10 cellular contexts compared by ENCODE assay signal in the genomic region with DNA sequence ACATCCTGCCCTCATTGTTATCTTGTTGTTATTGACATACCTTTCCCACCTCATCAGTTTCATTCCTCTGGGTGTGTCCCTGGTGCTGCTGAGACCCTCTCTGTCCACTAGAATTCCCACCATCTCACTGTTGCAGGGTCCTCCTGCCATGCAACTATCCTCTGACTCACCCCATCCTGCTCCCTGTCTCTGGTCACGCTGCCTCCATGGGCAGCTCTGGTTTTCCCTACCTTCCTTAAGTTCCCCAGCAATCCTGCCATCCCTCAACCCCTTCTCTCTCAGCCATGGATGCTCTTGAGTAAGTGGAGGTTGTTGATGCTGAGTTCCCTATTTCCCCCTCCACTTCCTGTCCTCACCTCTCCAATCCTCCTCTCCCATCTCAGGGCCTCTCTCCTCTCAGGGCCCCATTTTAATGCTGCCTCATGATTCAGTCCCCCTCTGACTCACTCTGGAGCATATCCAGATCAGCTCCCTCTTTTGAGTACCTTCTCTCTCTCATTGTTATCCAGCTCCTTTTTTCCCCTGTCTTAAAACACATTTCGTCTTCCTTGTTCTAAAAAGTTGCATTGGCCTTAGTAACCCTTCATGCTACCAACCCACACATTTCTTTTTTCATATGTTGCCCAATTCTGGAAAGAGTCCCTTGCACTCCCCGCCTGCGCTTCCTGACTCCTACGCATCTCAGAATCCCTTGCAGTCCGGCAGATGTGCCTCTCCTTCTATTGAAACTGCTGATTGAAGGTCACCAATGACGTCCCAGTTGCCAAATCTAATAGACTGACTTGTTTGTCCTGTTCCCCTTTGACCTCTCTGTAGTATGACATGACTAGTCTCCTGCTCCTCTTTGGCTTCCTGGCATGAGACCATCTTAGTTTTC.
DNase-seq lines count a peak whose midpoint lies in the region; ATAC-seq and TF ChIP-seq lines count a peak whose summit lies in the region.
"Had no signal": no experiment of that assay in that cellular context is flagged by ENCODE, and none has a peak within 500 bp of the region (broad histone marks: within the 10 kb centered on the region; RNA-seq: fewer than 3 reads in every experiment).

No MANE protein-coding gene starts in this region.

- no peaks in the 10 kb centered on the region for H3K9me3 Mint-ChIP-seq in activated CD8-positive, alpha-beta memory T cell treated with anti-CD3 and anti-CD28 coated beads, Interleukin-2, amount 10 ng/mL, durations not matched to agents 7 days and 5 days (ENCODE audit: low read depth)
- no peaks in the 10 kb centered on the region for H3K9me3 Mint-ChIP-seq in endodermal cell
- H3K9me3 Mint-ChIP-seq: stimulated activated naive B cell treated with anti-CD40 and anti-IgM and Interleukin-4, amounts not matched to agents 10 μg/mL and 1 μg/mL and 100 μg/mL, for 72 hours had no signal

- H3K27me3 Mint-ChIP-seq in activated CD8-positive, alpha-beta memory T cell treated with anti-CD3 and anti-CD28 coated beads, Interleukin-2, amount 10 ng/mL, durations not matched to agents 7 days and 5 days, result peaks cover 11% of the 10 kb centered on the region
- peaks cover 4% of the 10 kb centered on the region for H3K27me3 Mint-ChIP-seq in endodermal cell (ENCODE audit: insufficient read depth)

- TF ChIP-seq CTCF in brain microvascular endothelial cell (IDR thresholded peaks at IDR 0.05; ENCODE audit: low read depth, low read length, missing control alignments) (no peak), endodermal cell (conservative IDR thresholded peaks at IDR 0.05) (no peak)

- H3K4me1 ChIP-seq in mesodermal cell (ENCODE audit: control insufficient read depth, insufficient read depth, low read length, poor library complexity, severe bottlenecking) (peaks cover 11% of the 10 kb centered on the region), endodermal cell (ENCODE audit: control insufficient read depth, insufficient read depth, low read length) (no peaks in the 10 kb centered on the region)

- no peaks in the 10 kb centered on the region for H3K36me3 ChIP-seq in brain microvascular endothelial cell (replicated peaks)
- no peaks in the 10 kb centered on the region for H3K36me3 ChIP-seq in mesodermal cell (ENCODE audit: control insufficient read depth, insufficient read depth, low read length)
- no peaks in the 10 kb centered on the region for H3K36me3 ChIP-seq in endodermal cell (ENCODE audit: control insufficient read depth, insufficient read depth, low read length)

- no peak for ATAC-seq in activated CD8-positive, alpha-beta memory T cell treated with anti-CD3 and anti-CD28 coated beads, Interleukin-2, amount 10 ng/mL, durations not matched to agents 7 days and 5 days
- ATAC-seq: stimulated activated naive B cell treated with anti-CD40 and anti-IgM and Interleukin-4, amounts not matched to agents 10 μg/mL and 1 μg/mL and 100 μg/mL, for 72 hours had no signal

- H3K4me3 ChIP-seq in brain microvascular endothelial cell (ENCODE audit: low read depth, low read length), result no peak overlapping the region
- H3K4me3 ChIP-seq in mesodermal cell (ENCODE audit: extremely low read depth, insufficient read depth, low read length, poor library complexity, severe bottlenecking), result no peak overlapping the region
- H3K4me3 ChIP-seq in endodermal cell (ENCODE audit: low read length), result no peak overlapping the region
- H3K4me3 ChIP-seq: skin epidermis had no signal

- in situ Hi-C loops in brain microvascular endothelial cell (cut with HindIII; ENCODE audit: low pct_ligation_motif_present, low sequenced_read_pairs), result no loop called here

- H3K27me3 ChIP-seq in brain microvascular endothelial cell (replicated peaks), result no peaks in the 10 kb centered on the region
- H3K27me3 ChIP-seq in endodermal cell (ENCODE audit: control insufficient read depth, insufficient read depth, low read length, poor library complexity, severe bottlenecking), result no peaks in the 10 kb centered on the region

- H3K4me1 Mint-ChIP-seq in activated CD8-positive, alpha-beta memory T cell treated with anti-CD3 and anti-CD28 coated beads, Interleukin-2, amount 10 ng/mL, durations not matched to agents 7 days and 5 days, result no peaks in the 10 kb centered on the region
- H3K4me1 Mint-ChIP-seq in endodermal cell, result peaks cover 23% of the 10 kb centered on the region
- H3K4me1 Mint-ChIP-seq: stimulated activated naive B cell treated with anti-CD40 and anti-IgM and Interleukin-4, amounts not matched to agents 10 μg/mL and 1 μg/mL and 100 μg/mL, for 72 hours had no signal

- H3K27ac ChIP-seq in brain microvascular endothelial cell (no peak overlapping the region), mesodermal cell (ENCODE audit: low read depth, low read length, severe bottlenecking) (peak overlapping the region; percentile 7), endodermal cell (ENCODE audit: low read depth, low read length) (no peak overlapping the region)

- peak; percentile 94 for DNase-seq in COLO829 (ENCODE audit: low spot score)
- DNase-seq in HS-27A (ENCODE audit: low read depth), result peak; percentile 64
- peak; percentile 55 for DNase-seq in brain microvascular endothelial cell
- no peak for DNase-seq in activated CD8-positive, alpha-beta memory T cell treated with anti-CD3 and anti-CD28 coated beads, Interleukin-2, amount 10 ng/mL, durations not matched to agents 7 days and 5 days
- no peak for DNase-seq in NCI-H446 (lab: John Stamatoyannopoulos, UW)
- DNase-seq in DMS153 treated with DMSO at 0.1 percent for 48 hours (lab: John Stamatoyannopoulos, UW; ENCODE audit: unreplicated experiment), result no peak
- DNase-seq in endodermal cell, result no peak
- DNase-seq: stimulated activated naive B cell treated with anti-CD40 and anti-IgM and Interleukin-4, amounts not matched to agents 10 μg/mL and 1 μg/mL and 100 μg/mL, for 72 hours had no signal

- WGBS in mesodermal cell (ENCODE audit: insufficient coverage in 2 of 2), 2 experiments, result 84 to 93% methylated on average over 6 to 7 of the region's 7 CpGs
- WGBS in endodermal cell (ENCODE audit: insufficient coverage in 1 of 2, insufficient read length in 1 of 2), 2 experiments, result 90 to 94% methylated on average over 6 to 7 of the region's 7 CpGs

- no peak overlapping the region for H3K27ac Mint-ChIP-seq in activated CD8-positive, alpha-beta memory T cell treated with anti-CD3 and anti-CD28 coated beads, Interleukin-2, amount 10 ng/mL, durations not matched to agents 7 days and 5 days
- no peak overlapping the region for H3K27ac Mint-ChIP-seq in endodermal cell
- H3K27ac Mint-ChIP-seq: stimulated activated naive B cell treated with anti-CD40 and anti-IgM and Interleukin-4, amounts not matched to agents 10 μg/mL and 1 μg/mL and 100 μg/mL, for 72 hours had no signal

- H3K9me3 ChIP-seq in mesodermal cell (ENCODE audit: control insufficient read depth, low read length) (no peaks in the 10 kb centered on the region), endodermal cell (ENCODE audit: control insufficient read depth, low read length) (no peaks in the 10 kb centered on the region)

- H3K4me3 Mint-ChIP-seq in activated CD8-positive, alpha-beta memory T cell treated with anti-CD3 and anti-CD28 coated beads, Interleukin-2, amount 10 ng/mL, durations not matched to agents 7 days and 5 days, result no peak overlapping the region
- no peak overlapping the region for H3K4me3 Mint-ChIP-seq in endodermal cell
- H3K4me3 Mint-ChIP-seq: stimulated activated naive B cell treated with anti-CD40 and anti-IgM and Interleukin-4, amounts not matched to agents 10 μg/mL and 1 μg/mL and 100 μg/mL, for 72 hours had no signal

- no peak overlapping the region for H3K9ac ChIP-seq in endodermal cell (ENCODE audit: extremely low read depth, low read length, poor library complexity, severe bottlenecking)

- CTCF ChIA-PET in activated CD8-positive, alpha-beta memory T cell treated with anti-CD3 and anti-CD28 coated beads, Interleukin-2, amount 10 ng/mL, durations not matched to agents 7 days and 5 days (lab: Charles Lee), result no interaction called here

- H3K36me3 Mint-ChIP-seq in activated CD8-positive, alpha-beta memory T cell treated with anti-CD3 and anti-CD28 coated beads, Interleukin-2, amount 10 ng/mL, durations not matched to agents 7 days and 5 days, result no peaks in the 10 kb centered on the region
- no peaks in the 10 kb centered on the region for H3K36me3 Mint-ChIP-seq in endodermal cell (ENCODE audit: low read depth)
- H3K36me3 Mint-ChIP-seq: stimulated activated naive B cell treated with anti-CD40 and anti-IgM and Interleukin-4, amounts not matched to agents 10 μg/mL and 1 μg/mL and 100 μg/mL, for 72 hours had no signal

Comparison
In these comparisons a context has a peak if more than half of its experiments do, and no peak if none do; other contexts are left out.
1. DNase-seq: peak in COLO829 (single experiment), HS-27A (single experiment) and brain microvascular endothelial cell (single experiment); none in activated CD8-positive, alpha-beta memory T cell treated with anti-CD3 and anti-CD28 coated beads, Interleukin-2, amount 10 ng/mL, durations not matched to agents 7 days and 5 days (single experiment), NCI-H446 (0 of 2), DMS153 treated with DMSO at 0.1 percent for 48 hours (single experiment) and endodermal cell (single experiment).